19 cellular contexts compared by ENCODE assay signal in genomic region chr11:60931897-60932296, GRCh38. TPM values are rescaled to one million over a fixed set of nuclear protein-coding genes. Genes with fewer than 3 reads are reported as not detected.
DNase-seq lines count a peak whose midpoint lies in the region; ATAC-seq and TF ChIP-seq lines count a peak whose summit lies in the region.
"Had no signal": no experiment of that assay in that cellular context is flagged by ENCODE, and none has a peak within 500 bp of the region (broad histone marks: within the 10 kb centered on the region; RNA-seq: fewer than 3 reads in every experiment).

No MANE protein-coding gene starts in this region.

- H2AFZ ChIP-seq in SU-DHL-6 (ENCODE audit: low read depth, low read length, severe bottlenecking) = no peak overlapping the region
- H2AFZ ChIP-seq: PC-9 had no signal

- no peaks in the 10 kb centered on the region for H3K9me3 Mint-ChIP-seq in naive B cell
- H3K9me3 Mint-ChIP-seq: CD8-positive, alpha-beta T cell; T-cell had no signal

- peak; percentile 84 to 86 for ATAC-seq in naive B cell (ENCODE audit: low read depth in 2 of 2)
- no peak for ATAC-seq in HG02623 (IDR thresholded peaks at IDR 0.05; ENCODE audit: unreplicated experiment)
- ATAC-seq in HG03439 (IDR thresholded peaks at IDR 0.05; ENCODE audit: unreplicated experiment) = no peak
- ATAC-seq: CD8-positive, alpha-beta T cell had no signal

- H3K4me3 ChIP-seq in H7 (ENCODE audit: insufficient read depth, low read depth, low read length) (no peak overlapping the region), SU-DHL-6 (ENCODE audit: insufficient read depth, low read length, poor library complexity, severe bottlenecking) (no peak overlapping the region), transverse colon (no peak overlapping the region)
- H3K4me3 ChIP-seq: PC-9, SK-N-MC had no signal

- TF ChIP-seq POLR2A in transverse colon (IDR thresholded peaks at IDR 0.05) = no peak

- 76 to 100% methylated on average over 2 to 4 of the region's 8 CpGs for WGBS in transverse colon (ENCODE audit: low coverage in 1 of 2), 2 donors

- intact Hi-C loops in transverse colon (cut with DNase I; ENCODE audit: low total_unique reads) = no loop called here

- no peaks in the 10 kb centered on the region for H3K9me2 ChIP-seq in SU-DHL-6 (replicated peaks; ENCODE audit: insufficient read depth, low read length)

- no peaks in the 10 kb centered on the region for H3K27me3 Mint-ChIP-seq in naive B cell

- H3K27me3 ChIP-seq in H7 (ENCODE audit: control insufficient read depth, insufficient read depth, low read length) = no peaks in the 10 kb centered on the region
- H3K27me3 ChIP-seq in SU-DHL-6 (ENCODE audit: low read length) = no peaks in the 10 kb centered on the region
- H3K27me3 ChIP-seq in transverse colon = peaks cover 4% of the 10 kb centered on the region

- no peaks in the 10 kb centered on the region for H3K36me3 Mint-ChIP-seq in naive B cell
- H3K36me3 Mint-ChIP-seq: CD8-positive, alpha-beta T cell; T-cell had no signal

- H3K36me3 ChIP-seq in H7 (replicated peaks; ENCODE audit: control insufficient read depth, insufficient read depth, low read length) = peaks cover 18% of the 10 kb centered on the region
- H3K36me3 ChIP-seq in SU-DHL-6 (ENCODE audit: low read length) = no peaks in the 10 kb centered on the region
- H3K36me3 ChIP-seq in transverse colon = no peaks in the 10 kb centered on the region

- H3K4me2 ChIP-seq in SU-DHL-6 (ENCODE audit: low read depth, low read length, poor library complexity, severe bottlenecking) = peak overlapping the region; percentile 37
- H3K4me2 ChIP-seq: PC-9 had no signal

- H3K9me3 ChIP-seq in SU-DHL-6 (ENCODE audit: insufficient read depth, low read length) (no peaks in the 10 kb centered on the region), transverse colon (no peaks in the 10 kb centered on the region)

- H3K4me1 ChIP-seq in transverse colon = no peaks in the 10 kb centered on the region

- peak overlapping the region; percentile 8; the same call in 1 of the 2 replicates for H3K9ac ChIP-seq in SU-DHL-6 (ENCODE audit: low read length)

- peaks cover 10% of the 10 kb centered on the region for H3F3A ChIP-seq in SU-DHL-6 (ENCODE audit: insufficient read depth)

- no peak for TF ChIP-seq EP300 in transverse colon (IDR thresholded peaks at IDR 0.05; ENCODE audit: low read depth)

- peak overlapping the region; percentile 78 to 98 (median 97) for H3K27ac Mint-ChIP-seq in naive B cell
- H3K27ac Mint-ChIP-seq: CD8-positive, alpha-beta T cell; T-cell had no signal

- H3K27ac ChIP-seq in SU-DHL-6 (ENCODE audit: low read depth, low read length) (peak overlapping the region; percentile 65), transverse colon (no peak overlapping the region)
- H3K27ac ChIP-seq: PC-9, SK-N-MC had no signal

- TF ChIP-seq CTCF in SU-DHL-6 (IDR thresholded peaks at IDR 0.05; ENCODE audit: insufficient read depth, low read length, poor library complexity, severe bottlenecking) (no peak), transverse colon (IDR thresholded peaks at IDR 0.05) (no peak)

- DNase-seq in H7 (peak; percentile 49), naive B cell (peak; percentile 87), transverse colon (peak; percentile 30), COLO668 (lab: John Stamatoyannopoulos, UW; ENCODE audit: unreplicated experiment) (no peak), putamen (ENCODE audit: low spot score) (no peak)
- DNase-seq: CD8-positive, alpha-beta T cell; DND-41; GDM1; NCI-H1105 treated with DMSO at 0.1 percent for 48 hours; NCI-H1694 treated with DMSO at 0.1 percent for 48 hours; NCI-H2107; NCI-H446 had no signal

- peak overlapping the region; percentile 47 to 89 (median 67) for H3K4me3 Mint-ChIP-seq in naive B cell
- H3K4me3 Mint-ChIP-seq: CD8-positive, alpha-beta T cell; T-cell had no signal

- H3K4me1 Mint-ChIP-seq in naive B cell = peaks cover 31 to 57% (median 43%) of the 10 kb centered on the region in 3 donors
- H3K4me1 Mint-ChIP-seq: T-cell had no signal

- no peaks in the 10 kb centered on the region for H4K20me1 ChIP-seq in SU-DHL-6 (ENCODE audit: low read depth, low read length)

- H3K79me2 ChIP-seq in SU-DHL-6 (ENCODE audit: insufficient read depth, low read length) = no peaks in the 10 kb centered on the region

- in situ Hi-C loops in transverse colon (cut with MboI; ENCODE audit: low pct_ligation_motif_present in 1 of 4, low pct_unique_long_range_greater_than_20kb in 1 of 4, low sequenced_read_pairs in 3 of 4) = no loop called here

RNA-seq across cellular contexts. Expression of gene TMEM132A, which starts 7.6 kb away (rescaled TPM):
- 66.0 and 73.9 TPM in 2 replicates for total RNA-seq in H7 (2014; rRNA removed; shearing (Covaris generic))
- 1 to 10 TPM in 1 of 6 donors, under 1 TPM in 3, not detected in 2; 0.23 to 1.2 (median 0.40) TPM for polyA plus RNA-seq in naive B cell (ENCODE audit: low read depth in 6 of 6)
- 1 to 10 TPM; 1.8 to 7.0 (median 3.5) TPM for total RNA-seq in transverse colon
- total RNA-seq: CD8-positive, alpha-beta T cell had no signal

RNA-seq across cellular contexts. Expression of gene TMEM109, which starts 17.9 kb away (rescaled TPM):
- 30.6 and 35.1 TPM in 2 replicates for total RNA-seq in H7 (2014; rRNA removed; shearing (Covaris generic))
- polyA plus RNA-seq in naive B cell (ENCODE audit: low read depth in 6 of 6) = 100 to 1,000 TPM; 286 to 521 (median 315) TPM
- 10 to 100 TPM; 35.2 to 47.2 (median 45.1) TPM for total RNA-seq in transverse colon

RNA-seq across cellular contexts. Expression of gene SLC15A3, which starts 20.1 kb away (rescaled TPM):
- 2.7 and 6.1 TPM in 2 replicates for total RNA-seq in H7 (2014; rRNA removed; shearing (Covaris generic))
- polyA plus RNA-seq in naive B cell (ENCODE audit: low read depth in 6 of 6) = 10 to 100 TPM in 5 of 6 donors, 1 to 10 TPM in 1; 7.0 to 18.1 (median 15.9) TPM
- 10 to 100 TPM in 3 of 4 donors, 1 to 10 TPM in 1; 8.1 to 18.9 (median 12.6) TPM for total RNA-seq in transverse colon

RNA-seq across cellular contexts. Expression of gene PRPF19, which starts 25.5 kb away (rescaled TPM):
- total RNA-seq in H7 (2014; rRNA removed; shearing (Covaris generic)) = 93.8 and 123 TPM in 2 replicates
- polyA plus RNA-seq in naive B cell (ENCODE audit: low read depth in 6 of 6) = 10 to 100 TPM in 5 of 6 donors, 1 to 10 TPM in 1; 5.6 to 19.3 (median 15.6) TPM
- total RNA-seq in transverse colon = 10 to 100 TPM; 15.5 to 70.3 (median 42.8) TPM

RNA-seq across cellular contexts. Expression of gene CD6, which starts 39.6 kb away (rescaled TPM):
- total RNA-seq in H7 (2014; rRNA removed; shearing (Covaris generic)) = not detected in 2 replicates
- polyA plus RNA-seq in naive B cell (ENCODE audit: low read depth in 6 of 6) = 10 to 100 TPM in 4 of 6 donors, 1 to 10 TPM in 2; 6.4 to 25.2 (median 10.8) TPM
- total RNA-seq in transverse colon = 1 to 10 TPM in 3 of 4 donors, not detected in 1; 1.9 to 4.3 (median 3.0) TPM
- total RNA-seq: HT1080 had no signal

Comparison
In these comparisons a context has a peak if more than half of its experiments do, and no peak if none do; other contexts are left out.
1. DNase-seq: peak in H7 (single experiment), naive B cell (single experiment) and transverse colon (single experiment); none in COLO668 (single experiment) and putamen (single experiment).
2. ATAC-seq: peak in naive B cell (2 of 2); none in HG02623 (single experiment) and HG03439 (single experiment).